Comparison of ENCODE assay signal across 8 cellular contexts in genomic region chr17:18262111-18262510, GRCh38. TPM values are rescaled to one million over a fixed set of nuclear protein-coding genes. Genes with fewer than 3 reads are reported as not detected.
DNase-seq lines count a peak whose midpoint lies in the region; ATAC-seq and TF ChIP-seq lines count a peak whose summit lies in the region.
"Had no signal": no experiment of that assay in that cellular context is flagged by ENCODE, and none has a peak within 500 bp of the region (broad histone marks: within the 10 kb centered on the region; RNA-seq: fewer than 3 reads in every experiment).

No MANE protein-coding gene starts in this region.

- peaks cover 31% of the 10 kb centered on the region for H3K4me1 ChIP-seq in skeletal muscle satellite cell (ENCODE audit: control insufficient read depth, insufficient read depth, low read length)
- H3K4me1 ChIP-seq in A673 (ENCODE audit: insufficient read depth, low read length, poor library complexity, severe bottlenecking): peaks cover 4% of the 10 kb centered on the region

- no peak for TF ChIP-seq CTCF in A673 (conservative IDR thresholded peaks at IDR 0.05; ENCODE audit: low read depth, low read length)

- H3K36me3 Mint-ChIP-seq in T-helper 1 cell treated with Interleukin-12 subunit alpha and Interleukin-12 subunit beta and Interleukin-4 antibody, amounts not matched to agents 30 μg/mL and 1 μg/mL, for 36 hours (ENCODE audit: low read depth): peaks cover 9% of the 10 kb centered on the region
- H3K36me3 Mint-ChIP-seq in dendritic cell treated with granulocyte-macrophage colony-stimulating factor and Interleukin-4, amounts not matched to agents 40 ng/mL and 50 ng/mL, for 4 days (ENCODE audit: low read depth): peaks cover 46% of the 10 kb centered on the region

- no peaks in the 10 kb centered on the region for H3K9me3 Mint-ChIP-seq in T-helper 1 cell treated with Interleukin-12 subunit alpha and Interleukin-12 subunit beta and Interleukin-4 antibody, amounts not matched to agents 30 μg/mL and 1 μg/mL, for 36 hours
- H3K9me3 Mint-ChIP-seq in dendritic cell treated with granulocyte-macrophage colony-stimulating factor and Interleukin-4, amounts not matched to agents 40 ng/mL and 50 ng/mL, for 4 days: no peaks in the 10 kb centered on the region

- peak overlapping the region; percentile 76 for H3K4me3 Mint-ChIP-seq in T-helper 1 cell treated with Interleukin-12 subunit alpha and Interleukin-12 subunit beta and Interleukin-4 antibody, amounts not matched to agents 30 μg/mL and 1 μg/mL, for 36 hours
- H3K4me3 Mint-ChIP-seq in dendritic cell treated with granulocyte-macrophage colony-stimulating factor and Interleukin-4, amounts not matched to agents 40 ng/mL and 50 ng/mL, for 4 days: no peak overlapping the region

- CTCF ChIA-PET in A673 (lab: Charles Lee): no interaction called here

- H3K27me3 ChIP-seq in skeletal muscle satellite cell (ENCODE audit: control insufficient read depth, insufficient read depth, low read length): no peaks in the 10 kb centered on the region
- no peaks in the 10 kb centered on the region for H3K27me3 ChIP-seq in A673 (replicated peaks; ENCODE audit: insufficient read depth, low read depth, low read length, poor library complexity)

- no TSS peak for BruUV-seq in A673 (replicated peaks; lab: Mats Ljungman, UMichigan)

- H3K36me3 ChIP-seq in skeletal muscle satellite cell (ENCODE audit: insufficient read depth, low read length) (peaks cover 24% of the 10 kb centered on the region), A673 (ENCODE audit: insufficient read depth, low read length, poor library complexity, severe bottlenecking) (peaks cover 18% of the 10 kb centered on the region)

- intact Hi-C loops in dendritic cell treated with granulocyte-macrophage colony-stimulating factor and Interleukin-4, amounts not matched to agents 40 ng/mL and 50 ng/mL, for 4 days (cut with micrococcal nuclease): no loop called here
- intact Hi-C loops in A673 (cut with micrococcal nuclease; ENCODE audit: unreplicated experiment): no loop called here

- peak overlapping the region; percentile 98 for H3K4me2 ChIP-seq in skeletal muscle satellite cell (ENCODE audit: low read length)

- H3K4me3 ChIP-seq in skeletal muscle satellite cell (ENCODE audit: low read length): no peak overlapping the region
- H3K4me3 ChIP-seq in A673 (ENCODE audit: low read depth, low read length, poor library complexity, severe bottlenecking): no peak overlapping the region

- H3K27ac ChIP-seq in A673 (ENCODE audit: low read depth, low read length, poor library complexity, severe bottlenecking): no peak overlapping the region

- no peak for DNase-seq in T-helper 1 cell
- no peak for DNase-seq in left lobe of liver (ENCODE audit: low spot score)
- no peak for DNase-seq in A673 (ENCODE audit: low spot score)
- DNase-seq: midbrain, MV-4-11 had no signal

- no peak for ATAC-seq in left lobe of liver

- no peaks in the 10 kb centered on the region for H3K9me3 ChIP-seq in skeletal muscle satellite cell (replicated peaks; ENCODE audit: low read length)
- no peaks in the 10 kb centered on the region for H3K9me3 ChIP-seq in A673 (ENCODE audit: low read depth, low read length, poor library complexity, severe bottlenecking)

- H3K27ac Mint-ChIP-seq in T-helper 1 cell treated with Interleukin-12 subunit alpha and Interleukin-12 subunit beta and Interleukin-4 antibody, amounts not matched to agents 30 μg/mL and 1 μg/mL, for 36 hours: peak overlapping the region; percentile 45
- H3K27ac Mint-ChIP-seq in dendritic cell treated with granulocyte-macrophage colony-stimulating factor and Interleukin-4, amounts not matched to agents 40 ng/mL and 50 ng/mL, for 4 days: peak overlapping the region; percentile 75

- POLR2A ChIA-PET in A673 (lab: Charles Lee; ENCODE audit: low non-redundant PET): no interaction called here

- no peaks in the 10 kb centered on the region for H3K27me3 Mint-ChIP-seq in T-helper 1 cell treated with Interleukin-12 subunit alpha and Interleukin-12 subunit beta and Interleukin-4 antibody, amounts not matched to agents 30 μg/mL and 1 μg/mL, for 36 hours (ENCODE audit: low read depth)
- H3K27me3 Mint-ChIP-seq in dendritic cell treated with granulocyte-macrophage colony-stimulating factor and Interleukin-4, amounts not matched to agents 40 ng/mL and 50 ng/mL, for 4 days: no peaks in the 10 kb centered on the region

- peaks cover 27% of the 10 kb centered on the region for H3K4me1 Mint-ChIP-seq in T-helper 1 cell treated with Interleukin-12 subunit alpha and Interleukin-12 subunit beta and Interleukin-4 antibody, amounts not matched to agents 30 μg/mL and 1 μg/mL, for 36 hours (ENCODE audit: low read depth)
- peaks cover 48% of the 10 kb centered on the region for H3K4me1 Mint-ChIP-seq in dendritic cell treated with granulocyte-macrophage colony-stimulating factor and Interleukin-4, amounts not matched to agents 40 ng/mL and 50 ng/mL, for 4 days (ENCODE audit: low read depth)

- H3K9ac ChIP-seq in skeletal muscle satellite cell (ENCODE audit: low read depth, low read length): peak overlapping the region; percentile 88

RNA-seq across cellular contexts. Expression of gene MIEF2, which starts 1.6 kb away (rescaled TPM):
- 8.6 and 10.9 TPM in 2 replicates for total RNA-seq in skeletal muscle satellite cell (2012; rRNA removed)
- total RNA-seq in left lobe of liver (6.4 TPM), A673 (2021) (8.1 and 10.4 TPM in 2 replicates)

RNA-seq across cellular contexts. Expression of gene FLII, which starts 3.6 kb away (rescaled TPM):
- 226 and 257 TPM in 2 replicates for total RNA-seq in skeletal muscle satellite cell (2012; rRNA removed)
- total RNA-seq in left lobe of liver: 102 TPM
- 169 and 200 TPM in 2 replicates for total RNA-seq in A673 (2021)

RNA-seq across cellular contexts. Expression of gene LLGL1, which starts 36.7 kb away (rescaled TPM):
- total RNA-seq in skeletal muscle satellite cell (2012; rRNA removed): 46.3 and 48.9 TPM in 2 replicates
- total RNA-seq in left lobe of liver (3.3 TPM), A673 (2021) (30.2 and 39.8 TPM in 2 replicates)

RNA-seq across cellular contexts. Expression of gene TOP3A, which starts 52.7 kb away (rescaled TPM):
- 36.2 and 45.7 TPM in 2 replicates for total RNA-seq in skeletal muscle satellite cell (2012; rRNA removed)
- total RNA-seq in left lobe of liver (19.8 TPM), A673 (2021) (100 and 104 TPM in 2 replicates)

RNA-seq across cellular contexts. Expression of gene SMCR8, which starts 53.0 kb away (rescaled TPM):
- total RNA-seq in skeletal muscle satellite cell (2012; rRNA removed): 13.3 and 14.7 TPM in 2 replicates
- total RNA-seq in left lobe of liver: 5.1 TPM
- 22.9 and 23.5 TPM in 2 replicates for total RNA-seq in A673 (2021)
